In the genomic region with DNA sequence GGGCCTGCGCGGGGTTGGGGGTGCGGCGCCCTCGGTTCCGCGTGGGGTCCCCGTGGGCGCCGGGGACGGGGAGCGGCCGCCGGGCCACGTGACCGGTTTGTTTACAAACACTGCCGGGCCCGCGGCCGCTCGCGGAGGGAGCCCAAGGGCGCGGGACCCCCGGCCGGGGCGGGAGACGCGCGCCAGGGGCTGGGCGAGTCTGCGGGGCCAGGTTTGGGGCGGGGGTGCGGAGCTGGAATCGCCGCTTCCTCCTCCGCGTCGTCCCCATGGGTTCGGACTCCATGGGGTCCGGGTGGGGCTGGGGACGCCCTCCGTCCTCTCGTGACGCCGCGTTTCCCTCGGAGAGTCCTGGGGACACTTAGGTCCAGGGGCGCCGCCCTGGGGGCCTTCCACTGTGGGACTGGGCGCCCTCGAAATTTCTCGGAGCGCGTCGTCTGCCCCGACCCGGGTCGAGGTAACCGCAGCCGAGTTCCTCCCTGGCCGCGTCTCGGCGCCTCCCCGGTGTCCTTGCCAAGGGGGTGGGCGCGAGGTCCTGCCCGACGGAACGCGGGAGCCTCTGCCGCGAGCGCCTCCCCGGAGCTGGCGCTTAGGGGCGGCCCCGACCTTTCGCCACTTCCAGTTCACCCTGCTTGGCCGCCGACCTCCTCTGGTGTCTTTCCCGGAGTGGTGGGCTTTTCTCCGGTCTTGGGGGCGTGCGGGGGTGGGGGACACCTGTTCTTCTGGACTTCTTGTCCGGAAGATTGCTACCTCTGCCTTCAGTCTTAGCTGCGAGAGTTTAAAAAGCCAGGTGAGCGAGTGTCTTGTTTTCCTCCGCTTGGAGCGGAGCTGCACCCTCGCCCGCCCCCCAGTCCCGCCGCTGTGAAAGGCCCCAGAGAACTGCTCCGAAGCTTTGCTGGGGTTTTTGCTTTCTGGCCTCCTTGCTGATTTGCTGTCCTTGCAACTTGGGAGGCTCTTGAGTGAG, we compare ENCODE assay signal across 8 cellular contexts. TPM values are rescaled to one million over a fixed set of nuclear protein-coding genes. Genes with fewer than 3 reads are reported as not detected.
A peak's percentile ranks its signal among the peaks of the same experiment; 100 is the strongest.
DNase-seq lines count a peak whose midpoint lies in the region; TF ChIP-seq lines count a peak whose summit lies in the region.

No MANE protein-coding gene starts in this region.

- H3K27me3 ChIP-seq in skeletal muscle tissue (ENCODE audit: control insufficient read depth in 3 of 3, insufficient read depth in 3 of 3, low read length in 3 of 3) = no peaks in the 10 kb centered on the region

- H3K27ac ChIP-seq in RWPE1 (peak overlapping the region; percentile 67), skeletal muscle tissue (ENCODE audit: low read depth, low read length) (peak overlapping the region; percentile 95)

- POLR2A ChIA-PET in RWPE1 (lab: Yijun Ruan, JAX; ENCODE audit: low non-redundant PET) = no interaction called here

- peak overlapping the region; percentile 82 to 95 (median 94) for H3K9ac ChIP-seq in skeletal muscle tissue (ENCODE audit: low read depth in 1 of 3, low read length in 3 of 3)

- TF ChIP-seq CTCF in RWPE1 (conservative IDR thresholded peaks at IDR 0.05; ENCODE audit: low read depth) (no peak), brain (conservative IDR thresholded peaks at IDR 0.05) (no peak)

- H3K27me3 Mint-ChIP-seq in brain = peaks cover 14% of the 10 kb centered on the region

- H3K4me3 ChIP-seq in skeletal muscle tissue (ENCODE audit: low read length in 3 of 3) = peak overlapping the region; percentile 84 to 93 (median 88)

- peak overlapping the region; percentile 91 to 99 (median 92) for H3K4me3 Mint-ChIP-seq in brain

- CTCF ChIA-PET in RWPE1 (lab: Yijun Ruan, JAX) = interaction anchor here (0.6 to 0.9 kb wide), 4 partner anchors 22 to 595 kb away, joined by 3 to 7 read pairs (median 5); partner anchors contain the start of gene GDPD1

- no peaks in the 10 kb centered on the region for H3K36me3 ChIP-seq in skeletal muscle tissue (ENCODE audit: control insufficient read depth in 3 of 3, insufficient read depth in 3 of 3, low read length in 3 of 3)

- H3K4me1 ChIP-seq in skeletal muscle tissue (ENCODE audit: control insufficient read depth in 3 of 3, insufficient read depth in 3 of 3, low read length in 3 of 3) = peaks cover 62 to 71% (median 64%) of the 10 kb centered on the region in 3 donors

- no peaks in the 10 kb centered on the region for H3K9me3 Mint-ChIP-seq in brain

- H3K27ac Mint-ChIP-seq in brain = peak overlapping the region; percentile 50 to 95 (median 65)

- peaks cover 56% of the 10 kb centered on the region for H3K4me1 Mint-ChIP-seq in brain

- DNase-seq in EL = peak; percentile 36
- DNase-seq in HCEC 1CT = peak; percentile 1
- no peak for DNase-seq in RWPE1 (ENCODE audit: low spot score)
- DNase-seq in iPS-NIHi11 (ENCODE audit: low spot score) = peak; percentile 42
- DNase-seq in GF-D8 (lab: John Stamatoyannopoulos, UW) = no peak
- no peak for DNase-seq in foreskin melanocyte

- no peaks in the 10 kb centered on the region for H3K36me3 Mint-ChIP-seq in brain

- H3K9me3 ChIP-seq in skeletal muscle tissue (ENCODE audit: control insufficient read depth in 3 of 3, low read length in 3 of 3) = no peaks in the 10 kb centered on the region

RNA-seq across cellular contexts. Expression of gene YPEL2, which starts 0.8 kb away (rescaled TPM):
- 10.2 TPM for polyA plus RNA-seq in brain (ENCODE audit: insufficient read depth, low read depth, low replicate concordance)
- total RNA-seq in skeletal muscle tissue = 21.9 TPM

Comparison
In these comparisons a context has a peak if more than half of its experiments do, and no peak if none do; other contexts are left out.
1. DNase-seq: peak in EL (single experiment), HCEC 1CT (single experiment) and iPS-NIHi11 (single experiment); none in RWPE1 (single experiment), GF-D8 (single experiment) and foreskin melanocyte (single experiment).